In genomic region chr18:49226935-49227334, GRCh38 we compare ENCODE assay signal across 17 cellular contexts.
DNase-seq lines count a peak whose midpoint lies in the region; ATAC-seq and TF ChIP-seq lines count a peak whose summit lies in the region.
"Had no signal": no experiment of that assay in that cellular context is flagged by ENCODE, and none has a peak within 500 bp of the region (broad histone marks: within the 10 kb centered on the region; RNA-seq: fewer than 3 reads in every experiment).

No MANE protein-coding gene starts in this region.

- 64% methylated on average over 1 of the region's 1 CpG for WGBS in hepatocyte (ENCODE audit: low lambda C conversion rate, missing lambda C conversion rate)

- H3K27ac ChIP-seq in CD8-positive, alpha-beta T cell (ENCODE audit: low read depth, low read length), result no peak overlapping the region
- H3K27ac ChIP-seq in hepatocyte, result peak overlapping the region; percentile 13

- H4K20me1 ChIP-seq in hepatocyte (ENCODE audit: insufficient read depth, poor library complexity, severe bottlenecking), result no peaks in the 10 kb centered on the region

- no peaks in the 10 kb centered on the region for H3K9me3 Mint-ChIP-seq in activated CD4-positive, alpha-beta T cell treated with anti-CD3 and anti-CD28 coated beads, Interleukin-2, amount 10 ng/mL, durations not matched to agents 24 days and 14 days
- no peaks in the 10 kb centered on the region for H3K9me3 Mint-ChIP-seq in CD8-positive, alpha-beta T cell
- H3K9me3 Mint-ChIP-seq in activated T-helper 1 cell treated with anti-CD3 and anti-CD28 coated beads, Interleukin-12 subunit alpha, Interleukin-12 subunit beta, Interleukin-2, Interleukin-4 antibody, amounts not matched to agents 30 ng/mL and 10 ng/mL and 1 ng/mL, durations not matched to agents 14 hours and 24 hours and 36 hours, result no peaks in the 10 kb centered on the region
- H3K9me3 Mint-ChIP-seq: H9 had no signal

- no peak overlapping the region for H2AFZ ChIP-seq in hepatocyte

- TF ChIP-seq CTCF in CD8-positive, alpha-beta T cell (IDR thresholded peaks at IDR 0.05), result no peak
- TF ChIP-seq CTCF in hepatocyte (IDR thresholded peaks at IDR 0.05; ENCODE audit: poor library complexity), result no peak

- H3K36me3 ChIP-seq in CD8-positive, alpha-beta T cell (ENCODE audit: insufficient read depth, low read length), result no peaks in the 10 kb centered on the region
- no peaks in the 10 kb centered on the region for H3K36me3 ChIP-seq in hepatocyte (replicated peaks; ENCODE audit: insufficient read depth, low read depth)

- H3K4me1 ChIP-seq in CD8-positive, alpha-beta T cell (ENCODE audit: insufficient read depth, low read length), result peaks cover 13% of the 10 kb centered on the region
- no peaks in the 10 kb centered on the region for H3K4me1 ChIP-seq in hepatocyte (ENCODE audit: insufficient read depth)

- no peak overlapping the region for H3K4me2 ChIP-seq in hepatocyte

- no peaks in the 10 kb centered on the region for H3K9me2 ChIP-seq in hepatocyte (replicated peaks; ENCODE audit: insufficient read depth)

- no peaks in the 10 kb centered on the region for H3K27me3 ChIP-seq in CD8-positive, alpha-beta T cell (ENCODE audit: insufficient read depth, low read length)
- H3K27me3 ChIP-seq in hepatocyte, result no peaks in the 10 kb centered on the region

- H3K4me1 Mint-ChIP-seq in activated CD4-positive, alpha-beta T cell treated with anti-CD3 and anti-CD28 coated beads, Interleukin-2, amount 10 ng/mL, durations not matched to agents 24 days and 14 days, result peaks cover 17% of the 10 kb centered on the region
- peaks cover 25% of the 10 kb centered on the region for H3K4me1 Mint-ChIP-seq in CD8-positive, alpha-beta T cell (ENCODE audit: low read depth)
- peaks cover 14% of the 10 kb centered on the region for H3K4me1 Mint-ChIP-seq in activated T-helper 1 cell treated with anti-CD3 and anti-CD28 coated beads, Interleukin-12 subunit alpha, Interleukin-12 subunit beta, Interleukin-2, Interleukin-4 antibody, amounts not matched to agents 30 ng/mL and 10 ng/mL and 1 ng/mL, durations not matched to agents 14 hours and 24 hours and 36 hours (ENCODE audit: low read depth)
- H3K4me1 Mint-ChIP-seq: H9 had no signal

- CTCF ChIA-PET in CD8-positive, alpha-beta T cell (lab: Charles Lee), result no interaction called here

- intact Hi-C loops in activated CD4-positive, alpha-beta T cell treated with anti-CD3 and anti-CD28 coated beads, Interleukin-2, amount 10 ng/mL, durations not matched to agents 24 days and 14 days (cut with micrococcal nuclease), result loop anchor here (2.0 kb wide), 1 partner anchor 48 kb away; no protein-coding TSS in a partner anchor
- intact Hi-C loops in CD8-positive, alpha-beta T cell (cut with DNase I, micrococcal nuclease), result no loop called here
- intact Hi-C loops in activated T-helper 1 cell treated with anti-CD3 and anti-CD28 coated beads, Interleukin-12 subunit alpha, Interleukin-12 subunit beta, Interleukin-2, Interleukin-4 antibody, amounts not matched to agents 30 ng/mL and 10 ng/mL and 1 ng/mL, durations not matched to agents 14 hours and 24 hours and 36 hours (cut with micrococcal nuclease), result loop anchor here (1.0 to 5.0 kb wide), 2 partner anchors 50 to 66 kb away; no protein-coding TSS in a partner anchor
- intact Hi-C loops in left cardiac atrium (cut with DNase I), result no loop called here

- POLR2A ChIA-PET in CD8-positive, alpha-beta T cell (lab: Charles Lee), result no interaction called here

- DNase-seq in activated CD4-positive, alpha-beta T cell treated with anti-CD3 and anti-CD28 coated beads, Interleukin-2, amount 10 ng/mL, durations not matched to agents 24 days and 14 days, result no peak
- DNase-seq in activated CD4-positive, alpha-beta T cell treated with anti-CD3 and anti-CD28 coated beads, Interleukin-2, amount 50 U/mL, for 48 hours, result no peak
- DNase-seq in CD8-positive, alpha-beta T cell, result no peak
- DNase-seq in activated T-helper 1 cell treated with anti-CD3 and anti-CD28 coated beads, Interleukin-12 subunit alpha, Interleukin-12 subunit beta, Interleukin-2, Interleukin-4 antibody, amounts not matched to agents 30 ng/mL and 10 ng/mL and 1 ng/mL, durations not matched to agents 14 hours and 24 hours and 36 hours (ENCODE audit: low spot score), result no peak
- DNase-seq in hepatocyte (ENCODE audit: low spot score), result no peak
- no peak for DNase-seq in left cardiac atrium
- DNase-seq: C1 segment of cervical spinal cord, EL, H9, MV-4-11, NCI-H1417, NCI-H187 treated with DMSO at 0.1 percent for 48 hours, NCI-H69, RPMI8226, SIG-M5 had no signal

- no peak for ATAC-seq in CD8-positive, alpha-beta T cell
- no peak for ATAC-seq in GM19397 (IDR thresholded peaks at IDR 0.05; ENCODE audit: unreplicated experiment)
- no peak for ATAC-seq in left cardiac atrium
- ATAC-seq in GM19324 (IDR thresholded peaks at IDR 0.05; ENCODE audit: low FRiP score, unreplicated experiment), result no peak

- H3K9me3 ChIP-seq in CD8-positive, alpha-beta T cell (ENCODE audit: low read length), result no peaks in the 10 kb centered on the region
- H3K9me3 ChIP-seq in hepatocyte (ENCODE audit: low read depth), result no peaks in the 10 kb centered on the region

- H3K27me3 Mint-ChIP-seq in activated CD4-positive, alpha-beta T cell treated with anti-CD3 and anti-CD28 coated beads, Interleukin-2, amount 10 ng/mL, durations not matched to agents 24 days and 14 days, result no peaks in the 10 kb centered on the region
- no peaks in the 10 kb centered on the region for H3K27me3 Mint-ChIP-seq in CD8-positive, alpha-beta T cell (ENCODE audit: low read depth)
- no peaks in the 10 kb centered on the region for H3K27me3 Mint-ChIP-seq in activated T-helper 1 cell treated with anti-CD3 and anti-CD28 coated beads, Interleukin-12 subunit alpha, Interleukin-12 subunit beta, Interleukin-2, Interleukin-4 antibody, amounts not matched to agents 30 ng/mL and 10 ng/mL and 1 ng/mL, durations not matched to agents 14 hours and 24 hours and 36 hours (ENCODE audit: insufficient read depth)

- no peak overlapping the region for H3K4me3 Mint-ChIP-seq in activated CD4-positive, alpha-beta T cell treated with anti-CD3 and anti-CD28 coated beads, Interleukin-2, amount 10 ng/mL, durations not matched to agents 24 days and 14 days
- no peak overlapping the region for H3K4me3 Mint-ChIP-seq in CD8-positive, alpha-beta T cell
- H3K4me3 Mint-ChIP-seq in activated T-helper 1 cell treated with anti-CD3 and anti-CD28 coated beads, Interleukin-12 subunit alpha, Interleukin-12 subunit beta, Interleukin-2, Interleukin-4 antibody, amounts not matched to agents 30 ng/mL and 10 ng/mL and 1 ng/mL, durations not matched to agents 14 hours and 24 hours and 36 hours, result no peak overlapping the region
- H3K4me3 Mint-ChIP-seq: H9 had no signal

- H3K27ac Mint-ChIP-seq in activated CD4-positive, alpha-beta T cell treated with anti-CD3 and anti-CD28 coated beads, Interleukin-2, amount 10 ng/mL, durations not matched to agents 24 days and 14 days, result peak overlapping the region; percentile 31
- peak overlapping the region; percentile 57 for H3K27ac Mint-ChIP-seq in CD8-positive, alpha-beta T cell
- H3K27ac Mint-ChIP-seq in activated T-helper 1 cell treated with anti-CD3 and anti-CD28 coated beads, Interleukin-12 subunit alpha, Interleukin-12 subunit beta, Interleukin-2, Interleukin-4 antibody, amounts not matched to agents 30 ng/mL and 10 ng/mL and 1 ng/mL, durations not matched to agents 14 hours and 24 hours and 36 hours, result peak overlapping the region; percentile 18
- H3K27ac Mint-ChIP-seq: H9 had no signal

- peaks cover 12% of the 10 kb centered on the region for H3K36me3 Mint-ChIP-seq in activated CD4-positive, alpha-beta T cell treated with anti-CD3 and anti-CD28 coated beads, Interleukin-2, amount 10 ng/mL, durations not matched to agents 24 days and 14 days (ENCODE audit: low read depth)
- H3K36me3 Mint-ChIP-seq in CD8-positive, alpha-beta T cell, result peaks cover 27% of the 10 kb centered on the region
- H3K36me3 Mint-ChIP-seq in activated T-helper 1 cell treated with anti-CD3 and anti-CD28 coated beads, Interleukin-12 subunit alpha, Interleukin-12 subunit beta, Interleukin-2, Interleukin-4 antibody, amounts not matched to agents 30 ng/mL and 10 ng/mL and 1 ng/mL, durations not matched to agents 14 hours and 24 hours and 36 hours (ENCODE audit: low read depth), result peaks cover 1% of the 10 kb centered on the region

- no peak overlapping the region for H3K4me3 ChIP-seq in CD8-positive, alpha-beta T cell (ENCODE audit: low read depth, low read length)
- H3K4me3 ChIP-seq in hepatocyte, result no peak overlapping the region

- H3K79me2 ChIP-seq in hepatocyte, result no peaks in the 10 kb centered on the region

Comparison
In these comparisons a context has a peak if more than half of its experiments do, and no peak if none do; other contexts are left out.
1. intact Hi-C loops: an anchor here in activated CD4-positive, alpha-beta T cell treated with anti-CD3 and anti-CD28 coated beads, Interleukin-2, amount 10 ng/mL, durations not matched to agents 24 days and 14 days (2.0 kb wide) and activated T-helper 1 cell treated with anti-CD3 and anti-CD28 coated beads, Interleukin-12 subunit alpha, Interleukin-12 subunit beta, Interleukin-2, Interleukin-4 antibody, amounts not matched to agents 30 ng/mL and 10 ng/mL and 1 ng/mL, durations not matched to agents 14 hours and 24 hours and 36 hours (1.0 to 5.0 kb wide); none called in CD8-positive, alpha-beta T cell and left cardiac atrium.